ENCODE assay signal across 14 cellular contexts in the genomic region with DNA sequence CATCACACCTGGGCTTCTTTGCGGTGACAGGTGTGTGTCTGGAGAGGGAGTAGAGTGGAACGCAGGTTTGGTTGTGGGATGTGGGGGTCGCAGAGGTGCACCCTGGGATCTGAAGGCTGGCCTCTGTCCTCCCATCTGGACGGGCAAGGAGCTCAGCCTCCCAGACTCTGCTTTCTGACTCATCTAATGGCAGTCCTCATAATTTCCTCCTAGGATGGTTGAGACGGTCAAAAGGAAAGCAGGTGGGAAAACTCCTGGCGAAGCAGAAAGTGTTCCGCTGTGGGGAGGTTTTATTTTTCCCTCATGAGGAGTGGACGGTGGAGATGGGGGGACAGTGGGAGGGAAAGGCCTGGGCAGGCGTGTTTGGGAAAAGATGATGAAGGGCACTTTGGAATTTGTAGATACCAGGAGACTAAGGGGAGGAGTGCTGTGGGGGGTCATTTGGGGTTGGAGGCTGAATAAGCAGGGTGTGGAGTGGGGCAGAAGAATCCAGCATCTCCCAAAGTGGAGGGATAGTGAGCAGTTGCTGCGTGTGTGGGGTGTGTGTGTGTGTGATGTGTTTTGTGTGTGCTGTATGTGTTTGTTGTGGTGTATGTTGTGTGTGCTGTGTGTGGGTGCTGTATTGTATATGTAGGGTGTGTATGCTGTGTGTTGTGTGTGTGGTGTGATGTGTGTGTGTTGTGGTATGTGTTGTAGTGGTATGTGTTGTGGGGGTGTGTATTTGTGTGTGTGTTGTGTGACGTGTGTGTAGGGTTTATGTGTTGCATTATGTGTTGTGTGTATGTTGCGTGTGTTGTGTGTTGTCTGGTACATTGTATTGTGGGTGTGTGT.
DNase-seq lines count a peak whose midpoint lies in the region; ATAC-seq and TF ChIP-seq lines count a peak whose summit lies in the region.
"Had no signal": no experiment of that assay in that cellular context is flagged by ENCODE, and none has a peak within 500 bp of the region (broad histone marks: within the 10 kb centered on the region; RNA-seq: fewer than 3 reads in every experiment).

No MANE protein-coding gene starts in this region.

- BruUV-seq in PC-3 (replicated peaks; lab: Mats Ljungman, UMichigan) = no TSS peak

- peak; percentile 35 for DNase-seq in natural killer cell treated with Interleukin-12 subunit alpha and Interleukin-12 subunit beta and Interleukin-15 and Interleukin-18, amount 100 ng/mL, for 72 hours (ENCODE audit: low spot score)
- DNase-seq in natural killer cell (no peak), PC-3 (peak; percentile 26), foreskin keratinocyte (no peak), amygdala (lab: John Stamatoyannopoulos, UW) (no peak), SKM-1 treated with dmso at 0.1 percent for 144 hours (lab: John Stamatoyannopoulos, UW; ENCODE audit: unreplicated experiment) (no peak)
- DNase-seq in activated CD4-positive, alpha-beta T cell treated with anti-CD3 and anti-CD28 coated beads, Interleukin-2, amount 50 U/mL, for 4 hours = no peak
- DNase-seq: activated T-cell treated with anti-CD3 and anti-CD28 coated beads, Interleukin-2, amount 50 U/mL, for 1 hour; NCI-H2029 treated with DMSO at 0.1 percent for 48 hours; spleen had no signal

- H4K20me1 ChIP-seq in PC-3 (ENCODE audit: low read length) = no peaks in the 10 kb centered on the region
- H4K20me1 ChIP-seq: BLaER1 had no signal

- H3K9me2 ChIP-seq in PC-3 (replicated peaks; ENCODE audit: low read length) = no peaks in the 10 kb centered on the region

- H3K27me3 ChIP-seq in PC-3 (ENCODE audit: low read length) = no peaks in the 10 kb centered on the region
- H3K27me3 ChIP-seq in foreskin keratinocyte = peaks cover 5% of the 10 kb centered on the region
- H3K27me3 ChIP-seq: ascending aorta, BLaER1, spleen had no signal

- H3K9me3 Mint-ChIP-seq in natural killer cell treated with Interleukin-12 subunit alpha and Interleukin-12 subunit beta and Interleukin-15 and Interleukin-18, amount 100 ng/mL, for 72 hours = no peaks in the 10 kb centered on the region
- no peaks in the 10 kb centered on the region for H3K9me3 Mint-ChIP-seq in natural killer cell
- H3K9me3 Mint-ChIP-seq: IgD-negative memory B cell had no signal

- H3K27ac ChIP-seq in PC-3 (ENCODE audit: low read length) (no peak overlapping the region), foreskin keratinocyte (no peak overlapping the region)
- H3K27ac ChIP-seq: ascending aorta, BLaER1, spleen had no signal

- peaks cover 8 to 19% of the 10 kb centered on the region in 2 donors for H3K27me3 Mint-ChIP-seq in natural killer cell treated with Interleukin-12 subunit alpha and Interleukin-12 subunit beta and Interleukin-15 and Interleukin-18, amount 100 ng/mL, for 72 hours
- H3K27me3 Mint-ChIP-seq in natural killer cell (ENCODE audit: low read depth in 2 of 2) = peaks cover 0 to 5% of the 10 kb centered on the region in 2 donors

- H3K4me3 Mint-ChIP-seq in natural killer cell treated with Interleukin-12 subunit alpha and Interleukin-12 subunit beta and Interleukin-15 and Interleukin-18, amount 100 ng/mL, for 72 hours = no peak overlapping the region
- H3K4me3 Mint-ChIP-seq in natural killer cell = no peak overlapping the region
- H3K4me3 Mint-ChIP-seq: IgD-negative memory B cell had no signal

- POLR2A ChIA-PET in PC-3 (lab: Charles Lee; ENCODE audit: unreplicated experiment) = interaction anchor here (0.8 kb wide), 1 partner anchor 140 kb away, joined by 5 read pairs; no protein-coding TSS in a partner anchor

- peaks cover 4 to 11% of the 10 kb centered on the region in 2 donors for H3K4me1 Mint-ChIP-seq in natural killer cell treated with Interleukin-12 subunit alpha and Interleukin-12 subunit beta and Interleukin-15 and Interleukin-18, amount 100 ng/mL, for 72 hours (ENCODE audit: low read depth in 2 of 2)
- peaks cover 0 to 8% of the 10 kb centered on the region in 2 donors for H3K4me1 Mint-ChIP-seq in natural killer cell
- H3K4me1 Mint-ChIP-seq: IgD-negative memory B cell had no signal

- CTCF ChIA-PET in PC-3 (lab: Charles Lee) = interaction anchor here (1.1 kb wide), 1 partner anchor 140 kb away, joined by 3 read pairs; no protein-coding TSS in a partner anchor

- H3K36me3 ChIP-seq in PC-3 (ENCODE audit: low read depth, low read length) = no peaks in the 10 kb centered on the region
- H3K36me3 ChIP-seq: ascending aorta, BLaER1, spleen had no signal

- H3K4me3 ChIP-seq in PC-3 (ENCODE audit: low read length) = no peak overlapping the region
- H3K4me3 ChIP-seq: ascending aorta, BLaER1, spleen had no signal

- H3K4me1 ChIP-seq in PC-3 (ENCODE audit: insufficient read depth, low read length) = peaks cover 10% of the 10 kb centered on the region; the same call in 1 of the 2 replicates
- no peaks in the 10 kb centered on the region for H3K4me1 ChIP-seq in foreskin keratinocyte
- H3K4me1 ChIP-seq: ascending aorta, BLaER1 had no signal

- no peak overlapping the region; the same call in 1 of the 2 replicates for H3K4me2 ChIP-seq in PC-3 (ENCODE audit: low read length)
- H3K4me2 ChIP-seq: BLaER1 had no signal

- intact Hi-C loops in natural killer cell (cut with micrococcal nuclease) (loop anchor here (1.0 to 5.0 kb wide), 2 partner anchors 96 to 145 kb away; a partner anchor contains a TSS), PC-3 (cut with micrococcal nuclease) (loop anchor here (1.0 to 2.0 kb wide), 2 partner anchors 99 to 145 kb away; no protein-coding TSS in a partner anchor)

- no peak overlapping the region for H3K27ac Mint-ChIP-seq in natural killer cell treated with Interleukin-12 subunit alpha and Interleukin-12 subunit beta and Interleukin-15 and Interleukin-18, amount 100 ng/mL, for 72 hours
- H3K27ac Mint-ChIP-seq in natural killer cell = no peak overlapping the region

- H3K9ac ChIP-seq in PC-3 (ENCODE audit: low read length) = no peak overlapping the region
- H3K9ac ChIP-seq: BLaER1 had no signal

- H3K36me3 Mint-ChIP-seq in natural killer cell treated with Interleukin-12 subunit alpha and Interleukin-12 subunit beta and Interleukin-15 and Interleukin-18, amount 100 ng/mL, for 72 hours = no peaks in the 10 kb centered on the region
- H3K36me3 Mint-ChIP-seq in natural killer cell = no peaks in the 10 kb centered on the region
- H3K36me3 Mint-ChIP-seq: IgD-negative memory B cell had no signal

- H2AFZ ChIP-seq in PC-3 (ENCODE audit: low read length) = peak overlapping the region; percentile 56

- no peaks in the 10 kb centered on the region for H3F3A ChIP-seq in PC-3 (ENCODE audit: low read length, unreplicated experiment)

- H3K9me3 ChIP-seq in PC-3 (ENCODE audit: low read length) = no peaks in the 10 kb centered on the region
- H3K9me3 ChIP-seq: ascending aorta, BLaER1, spleen had no signal

- no peak for ATAC-seq in natural killer cell treated with Interleukin-12 subunit alpha and Interleukin-12 subunit beta and Interleukin-15 and Interleukin-18, amount 100 ng/mL, for 72 hours
- ATAC-seq in natural killer cell (no peak), PC-3 (peak; percentile 48), foreskin keratinocyte (peak; percentile 56), HG03280 (IDR thresholded peaks at IDR 0.05; ENCODE audit: unreplicated experiment) (no peak)

- TF ChIP-seq CTCF in natural killer cell (IDR thresholded peaks at IDR 0.05) (no peak), PC-3 (conservative IDR thresholded peaks at IDR 0.05; ENCODE audit: low read depth, low read length) (no peak), foreskin keratinocyte (conservative IDR thresholded peaks at IDR 0.05) (no peak)

- H3K79me2 ChIP-seq in PC-3 (ENCODE audit: low read length) = no peaks in the 10 kb centered on the region

Comparison
In these comparisons a context has a peak if more than half of its experiments do, and no peak if none do; other contexts are left out.
1. DNase-seq: peak in natural killer cell treated with Interleukin-12 subunit alpha and Interleukin-12 subunit beta and Interleukin-15 and Interleukin-18, amount 100 ng/mL, for 72 hours (single experiment) and PC-3 (single experiment); none in natural killer cell (single experiment), foreskin keratinocyte (0 of 2), amygdala (0 of 56), SKM-1 treated with dmso at 0.1 percent for 144 hours (single experiment) and activated CD4-positive, alpha-beta T cell treated with anti-CD3 and anti-CD28 coated beads, Interleukin-2, amount 50 U/mL, for 4 hours (0 of 2).
2. ATAC-seq: peak in PC-3 (single experiment) and foreskin keratinocyte (single experiment); none in natural killer cell treated with Interleukin-12 subunit alpha and Interleukin-12 subunit beta and Interleukin-15 and Interleukin-18, amount 100 ng/mL, for 72 hours (0 of 2), natural killer cell (0 of 3) and HG03280 (single experiment).